In the genomic region with DNA sequence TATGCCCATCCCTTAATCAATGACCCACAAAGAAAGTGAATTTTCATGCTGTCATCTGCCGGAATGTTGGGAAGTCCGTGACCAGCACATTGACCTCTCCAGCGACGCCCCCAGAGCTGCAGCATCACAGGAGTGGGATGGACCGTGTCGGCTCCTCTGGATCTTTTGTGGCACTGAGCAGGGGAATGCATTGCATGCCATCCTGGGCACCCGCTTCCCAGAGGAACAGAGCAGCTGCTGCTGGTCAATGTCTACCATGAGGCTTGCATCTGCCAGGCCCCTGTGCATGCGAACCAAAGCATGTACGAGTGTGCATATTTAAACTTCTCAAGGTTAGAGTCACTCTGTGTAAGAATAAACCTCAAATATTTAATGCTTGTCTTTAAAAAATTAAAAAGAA, we compare ENCODE assay signal across 28 cellular contexts.
"Had no signal": no experiment of that assay in that cellular context is flagged by ENCODE, and none has a peak within 500 bp of the region (broad histone marks: within the 10 kb centered on the region; RNA-seq: fewer than 3 reads in every experiment).

No MANE protein-coding gene starts in this region.

- H3K4me3 ChIP-seq: coronary artery, esophagus squamous epithelium, heart right ventricle, left ventricle myocardium inferior, lower lobe of right lung, ovary, psoas muscle, sigmoid colon, stomach, thyroid gland had no signal

- H3K36me3 ChIP-seq: esophagus squamous epithelium, heart right ventricle, left ventricle myocardium inferior, lower lobe of right lung, ovary, sigmoid colon, stomach, thyroid gland had no signal

- H3K4me3 Mint-ChIP-seq: central memory CD8-positive, alpha-beta T cell; effector memory CD8-positive, alpha-beta T cell; naive thymus-derived CD4-positive, alpha-beta T cell; nephron had no signal

- ATAC-seq: effector memory CD8-positive, alpha-beta T cell; heart right ventricle; left cardiac atrium; lower lobe of right lung; naive thymus-derived CD4-positive, alpha-beta T cell; right cardiac atrium had no signal

- H3K9me3 ChIP-seq: lower lobe of right lung, ovary, psoas muscle, sigmoid colon, thyroid gland had no signal

- DNase-seq: effector memory CD8-positive, alpha-beta T cell; erythroblast; esophagus squamous epithelium; foreskin melanocyte; glutamatergic neuron; heart right ventricle; hippocampal formation; left cardiac atrium; left ventricle myocardium inferior; lower lobe of right lung; naive thymus-derived CD4-positive, alpha-beta T cell; occipital lobe; ovary; posterior cingulate gyrus; psoas muscle; right cardiac atrium; sigmoid colon; small intestine; stimulated activated CD4-positive, alpha-beta T cell treated with anti-CD3 and anti-CD28 coated beads, Interleukin-12 subunit alpha, Interleukin-12 subunit beta, amount 100 ng/mL, for 4 hours; stimulated activated CD4-positive, alpha-beta T cell treated with anti-CD3 and anti-CD28 coated beads, Interleukin-1b, Interleukin-23, amount 100 ng/mL, for 48 hours; stimulated activated CD4-positive, alpha-beta T cell treated with anti-CD3 and anti-CD28 coated beads, Interleukin-4, amount 100 ng/mL, for 1 hour; stimulated activated CD8-positive, alpha-beta memory T cell treated with anti-CD3 and anti-CD28 coated beads, Interleukin-4, amount 100 ng/mL, for 48 hours; stimulated activated naive CD4-positive, alpha-beta T cell treated with Interleukin-2 at 50 U/mL for 16 hours; stomach; thyroid gland had no signal

- H3K27ac ChIP-seq: coronary artery, esophagus squamous epithelium, heart right ventricle, left ventricle myocardium inferior, lower lobe of right lung, ovary, sigmoid colon, stomach, thyroid gland had no signal

- H3K9me3 Mint-ChIP-seq: central memory CD8-positive, alpha-beta T cell; effector memory CD8-positive, alpha-beta T cell had no signal

- H3K27ac Mint-ChIP-seq: effector memory CD8-positive, alpha-beta T cell; naive thymus-derived CD4-positive, alpha-beta T cell; nephron had no signal

- H3K27me3 ChIP-seq: heart right ventricle, ovary, sigmoid colon, stomach, thyroid gland had no signal

- H3K4me1 Mint-ChIP-seq: central memory CD8-positive, alpha-beta T cell; nephron had no signal

- H3K4me1 ChIP-seq: thyroid gland had no signal
